ENCODE assay signal across 8 cellular contexts in genomic region chr5:80275347-80275746, GRCh38. TPM values are rescaled to one million over a fixed set of nuclear protein-coding genes. Genes with fewer than 3 reads are reported as not detected.
DNase-seq lines count a peak whose midpoint lies in the region; ATAC-seq and TF ChIP-seq lines count a peak whose summit lies in the region.

No MANE protein-coding gene starts in this region.

- H3K4me1 Mint-ChIP-seq in activated CD4-positive, alpha-beta memory T cell treated with anti-CD3 and anti-CD28 coated beads for 36 hours (ENCODE audit: low read depth) = peaks cover 18% of the 10 kb centered on the region
- peaks cover 18% of the 10 kb centered on the region for H3K4me1 Mint-ChIP-seq in activated CD4-positive, alpha-beta memory T cell treated with anti-CD3 and anti-CD28 coated beads, Interleukin-2, amount 10 ng/mL, durations not matched to agents 7 days and 5 days
- H3K4me1 Mint-ChIP-seq in immature natural killer cell = no peaks in the 10 kb centered on the region

- CTCF ChIA-PET in activated CD4-positive, alpha-beta memory T cell treated with anti-CD3 and anti-CD28 coated beads for 36 hours (lab: Charles Lee) = interaction anchor here (0.6 to 5.1 kb wide), 6 partner anchors 10 to 184 kb away, joined by 3 to 49 read pairs (median 4); no protein-coding TSS in a partner anchor
- CTCF ChIA-PET in activated CD4-positive, alpha-beta memory T cell treated with anti-CD3 and anti-CD28 coated beads, Interleukin-2, amount 10 ng/mL, durations not matched to agents 7 days and 5 days (lab: Charles Lee) = interaction anchor here (0.7 to 3.0 kb wide), 10 partner anchors 10 to 614 kb away, joined by 3 to 38 read pairs (median 4); no protein-coding TSS in a partner anchor

- H3K79me2 ChIP-seq in parathyroid adenoma = no peaks in the 10 kb centered on the region

- no peaks in the 10 kb centered on the region for H3K9me3 ChIP-seq in parathyroid adenoma (ENCODE audit: control insufficient read depth, low read length)

- intact Hi-C loops in activated CD4-positive, alpha-beta memory T cell treated with anti-CD3 and anti-CD28 coated beads for 36 hours (cut with micrococcal nuclease) = loop anchor here (1.0 to 10.0 kb wide), 3 partner anchors 59 to 281 kb away; partner anchors contain the start of gene MTX3

- POLR2A ChIA-PET in activated CD4-positive, alpha-beta memory T cell treated with anti-CD3 and anti-CD28 coated beads for 36 hours (lab: Charles Lee) = no interaction called here
- POLR2A ChIA-PET in activated CD4-positive, alpha-beta memory T cell treated with anti-CD3 and anti-CD28 coated beads, Interleukin-2, amount 10 ng/mL, durations not matched to agents 7 days and 5 days (lab: Charles Lee) = interaction anchor here (1.0 to 1.8 kb wide), 3 partner anchors 19 to 184 kb away, joined by 3 to 9 read pairs (median 3); partner anchors contain the start of gene SERINC5

- no peak overlapping the region for H3K4me2 ChIP-seq in parathyroid adenoma (ENCODE audit: low read length)

- no peak overlapping the region for H3K27ac ChIP-seq in parathyroid adenoma

- no peaks in the 10 kb centered on the region for H3K4me1 ChIP-seq in parathyroid adenoma

- H3K36me3 Mint-ChIP-seq in activated CD4-positive, alpha-beta memory T cell treated with anti-CD3 and anti-CD28 coated beads for 36 hours = no peaks in the 10 kb centered on the region
- H3K36me3 Mint-ChIP-seq in activated CD4-positive, alpha-beta memory T cell treated with anti-CD3 and anti-CD28 coated beads, Interleukin-2, amount 10 ng/mL, durations not matched to agents 7 days and 5 days (ENCODE audit: low read depth) = no peaks in the 10 kb centered on the region
- no peaks in the 10 kb centered on the region for H3K36me3 Mint-ChIP-seq in immature natural killer cell

- ATAC-seq in HG03097 (IDR thresholded peaks at IDR 0.05; ENCODE audit: low FRiP score, unreplicated experiment) = no peak

- H3K27me3 ChIP-seq in parathyroid adenoma (ENCODE audit: control insufficient read depth, insufficient read depth, low read length) = no peaks in the 10 kb centered on the region

- DNase-seq in activated CD4-positive, alpha-beta memory T cell treated with anti-CD3 and anti-CD28 coated beads for 36 hours = peak; percentile 27
- DNase-seq in activated CD4-positive, alpha-beta memory T cell treated with anti-CD3 and anti-CD28 coated beads, Interleukin-2, amount 10 ng/mL, durations not matched to agents 7 days and 5 days = no peak
- DNase-seq in NCI-H446 treated with DMSO at 0.1 percent for 48 hours (lab: John Stamatoyannopoulos, UW) (peak; percentile 1), epithelial cell of proximal tubule (ENCODE audit: low read depth) (no peak), GF-D8 (lab: John Stamatoyannopoulos, UW) (no peak), immature natural killer cell (no peak)

- no peak overlapping the region for H3K4me3 Mint-ChIP-seq in activated CD4-positive, alpha-beta memory T cell treated with anti-CD3 and anti-CD28 coated beads for 36 hours
- no peak overlapping the region for H3K4me3 Mint-ChIP-seq in activated CD4-positive, alpha-beta memory T cell treated with anti-CD3 and anti-CD28 coated beads, Interleukin-2, amount 10 ng/mL, durations not matched to agents 7 days and 5 days
- no peak overlapping the region for H3K4me3 Mint-ChIP-seq in immature natural killer cell

- H3K9ac ChIP-seq in parathyroid adenoma = no peak overlapping the region

- no peaks in the 10 kb centered on the region for H3K36me3 ChIP-seq in parathyroid adenoma (ENCODE audit: control insufficient read depth, insufficient read depth, low read length)

- no peaks in the 10 kb centered on the region for H3K27me3 Mint-ChIP-seq in activated CD4-positive, alpha-beta memory T cell treated with anti-CD3 and anti-CD28 coated beads for 36 hours
- H3K27me3 Mint-ChIP-seq in activated CD4-positive, alpha-beta memory T cell treated with anti-CD3 and anti-CD28 coated beads, Interleukin-2, amount 10 ng/mL, durations not matched to agents 7 days and 5 days = no peaks in the 10 kb centered on the region
- peaks cover 2 to 5% (median 4%) of the 10 kb centered on the region in 3 donors for H3K27me3 Mint-ChIP-seq in immature natural killer cell (ENCODE audit: low read depth in 3 of 3)

- TF ChIP-seq CTCF in epithelial cell of proximal tubule (conservative IDR thresholded peaks at IDR 0.05; ENCODE audit: low read depth, low read length) (peak; percentile 63), parathyroid adenoma (IDR thresholded peaks at IDR 0.05) (peak; percentile 21)

- H3K4me3 ChIP-seq in epithelial cell of proximal tubule (ENCODE audit: low read depth, low read length) (no peak overlapping the region), parathyroid adenoma (ENCODE audit: low read depth, low read length) (no peak overlapping the region)

- no peak overlapping the region for H3K27ac Mint-ChIP-seq in activated CD4-positive, alpha-beta memory T cell treated with anti-CD3 and anti-CD28 coated beads for 36 hours
- H3K27ac Mint-ChIP-seq in activated CD4-positive, alpha-beta memory T cell treated with anti-CD3 and anti-CD28 coated beads, Interleukin-2, amount 10 ng/mL, durations not matched to agents 7 days and 5 days = no peak overlapping the region
- no peak overlapping the region for H3K27ac Mint-ChIP-seq in immature natural killer cell

- no peak overlapping the region for H2AFZ ChIP-seq in parathyroid adenoma

- no peaks in the 10 kb centered on the region for H3K9me3 Mint-ChIP-seq in activated CD4-positive, alpha-beta memory T cell treated with anti-CD3 and anti-CD28 coated beads for 36 hours
- no peaks in the 10 kb centered on the region for H3K9me3 Mint-ChIP-seq in activated CD4-positive, alpha-beta memory T cell treated with anti-CD3 and anti-CD28 coated beads, Interleukin-2, amount 10 ng/mL, durations not matched to agents 7 days and 5 days
- peaks cover 0 to 1% (median 0%) of the 10 kb centered on the region in 6 donors for H3K9me3 Mint-ChIP-seq in immature natural killer cell

RNA-seq across cellular contexts. Expression of gene SERINC5, which starts 19.5 kb away (rescaled TPM):
- 10 to 100 TPM; 42.8 to 48.0 TPM for total RNA-seq in activated CD4-positive, alpha-beta memory T cell treated with anti-CD3 and anti-CD28 coated beads for 36 hours
- 10 to 100 TPM; 59.1 to 60.6 TPM for total RNA-seq in activated CD4-positive, alpha-beta memory T cell treated with anti-CD3 and anti-CD28 coated beads, Interleukin-2, amount 10 ng/mL, durations not matched to agents 7 days and 5 days
- total RNA-seq in epithelial cell of proximal tubule = 6.9 and 7.1 TPM in 2 replicates
- 1 to 10 TPM in 2 of 3 donors, under 1 TPM in 1; 0.69 to 2.3 (median 1.1) TPM for polyA plus RNA-seq in immature natural killer cell

RNA-seq across cellular contexts. Expression of gene SPZ1, which starts 44.5 kb away (rescaled TPM):
- total RNA-seq in activated CD4-positive, alpha-beta memory T cell treated with anti-CD3 and anti-CD28 coated beads for 36 hours = not detected
- total RNA-seq in activated CD4-positive, alpha-beta memory T cell treated with anti-CD3 and anti-CD28 coated beads, Interleukin-2, amount 10 ng/mL, durations not matched to agents 7 days and 5 days = not detected
- total RNA-seq in epithelial cell of proximal tubule = not detected in 2 replicates
- not detected for polyA plus RNA-seq in immature natural killer cell

Comparison
In these comparisons a context has a peak if more than half of its experiments do, and no peak if none do; other contexts are left out.
1. DNase-seq: peak in activated CD4-positive, alpha-beta memory T cell treated with anti-CD3 and anti-CD28 coated beads for 36 hours (single experiment) and NCI-H446 treated with DMSO at 0.1 percent for 48 hours (single experiment); none in activated CD4-positive, alpha-beta memory T cell treated with anti-CD3 and anti-CD28 coated beads, Interleukin-2, amount 10 ng/mL, durations not matched to agents 7 days and 5 days (single experiment), epithelial cell of proximal tubule (single experiment), GF-D8 (single experiment) and immature natural killer cell (0 of 3).